1 cellular context compared by ENCODE assay signal in the genomic region with DNA sequence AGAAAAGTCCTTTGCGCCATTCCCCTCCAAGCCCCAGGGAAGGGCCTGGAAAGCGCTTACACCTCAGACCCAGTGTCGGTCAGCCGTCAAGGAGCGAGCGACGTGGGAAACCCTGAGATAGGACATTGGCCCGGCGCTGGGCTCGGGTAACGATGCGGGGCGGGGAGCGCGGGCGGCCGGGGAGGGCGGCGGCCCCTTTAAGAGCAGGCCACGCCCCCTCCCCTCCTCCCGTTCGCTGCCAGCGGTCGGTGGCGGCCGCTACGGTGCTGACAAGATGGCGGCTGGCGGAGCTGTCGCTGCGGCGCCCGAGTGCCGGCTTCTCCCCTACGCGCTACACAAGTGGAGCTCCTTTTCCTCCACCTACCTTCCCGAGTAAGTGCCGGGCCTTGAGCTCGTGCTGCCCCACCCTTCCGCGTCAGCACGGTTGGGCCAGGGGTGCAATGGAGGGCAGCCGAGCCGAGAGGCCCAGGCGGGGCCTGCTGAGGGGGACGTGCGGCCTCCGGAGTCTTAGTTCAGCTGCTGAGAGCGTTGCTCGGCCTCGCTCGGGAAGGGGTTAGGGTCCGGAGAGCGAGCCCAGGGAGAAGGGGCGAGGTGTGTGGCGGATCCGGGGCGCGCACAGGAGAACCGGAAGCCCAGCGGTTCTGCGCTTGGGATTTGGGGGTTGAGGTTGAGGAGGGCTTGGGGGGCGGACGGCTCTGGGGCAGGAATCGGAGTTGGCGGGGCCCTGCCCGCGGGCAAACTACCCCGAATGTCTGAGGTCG.
TF ChIP-seq lines count a peak whose summit lies in the region.

Gene MKLN1 (plus strand): TSS at position 251 of the 761 bp plus-strand sequence. CDS start 24 bp downstream, at position 275.

TF ChIP-seq in GM12878, 131 proteins besides CTCF, POLR2A, EP300 and RAD21 (continues in another document):
- TF ChIP-seq, protein P1, sequence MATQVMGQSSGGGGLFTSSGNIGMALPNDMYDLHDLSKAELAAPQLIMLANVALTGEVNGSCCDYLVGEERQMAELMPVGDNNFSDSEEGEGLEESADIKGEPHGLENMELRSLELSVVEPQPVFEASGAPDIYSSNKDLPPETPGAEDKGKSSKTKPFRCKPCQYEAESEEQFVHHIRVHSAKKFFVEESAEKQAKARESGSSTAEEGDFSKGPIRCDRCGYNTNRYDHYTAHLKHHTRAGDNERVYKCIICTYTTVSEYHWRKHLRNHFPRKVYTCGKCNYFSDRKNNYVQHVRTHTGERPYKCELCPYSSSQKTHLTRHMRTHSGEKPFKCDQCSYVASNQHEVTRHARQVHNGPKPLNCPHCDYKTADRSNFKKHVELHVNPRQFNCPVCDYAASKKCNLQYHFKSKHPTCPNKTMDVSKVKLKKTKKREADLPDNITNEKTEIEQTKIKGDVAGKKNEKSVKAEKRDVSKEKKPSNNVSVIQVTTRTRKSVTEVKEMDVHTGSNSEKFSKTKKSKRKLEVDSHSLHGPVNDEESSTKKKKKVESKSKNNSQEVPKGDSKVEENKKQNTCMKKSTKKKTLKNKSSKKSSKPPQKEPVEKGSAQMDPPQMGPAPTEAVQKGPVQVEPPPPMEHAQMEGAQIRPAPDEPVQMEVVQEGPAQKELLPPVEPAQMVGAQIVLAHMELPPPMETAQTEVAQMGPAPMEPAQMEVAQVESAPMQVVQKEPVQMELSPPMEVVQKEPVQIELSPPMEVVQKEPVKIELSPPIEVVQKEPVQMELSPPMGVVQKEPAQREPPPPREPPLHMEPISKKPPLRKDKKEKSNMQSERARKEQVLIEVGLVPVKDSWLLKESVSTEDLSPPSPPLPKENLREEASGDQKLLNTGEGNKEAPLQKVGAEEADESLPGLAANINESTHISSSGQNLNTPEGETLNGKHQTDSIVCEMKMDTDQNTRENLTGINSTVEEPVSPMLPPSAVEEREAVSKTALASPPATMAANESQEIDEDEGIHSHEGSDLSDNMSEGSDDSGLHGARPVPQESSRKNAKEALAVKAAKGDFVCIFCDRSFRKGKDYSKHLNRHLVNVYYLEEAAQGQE (IDR thresholded peaks at IDR 0.05; ENCODE audit: low read depth, low read length) = no peak
- TF ChIP-seq CBX5 (IDR thresholded peaks at IDR 0.05; ENCODE audit: low read depth) (0 out of 2 replicates have a peak, but pooled peaks have one; percentile 72), ASH2L (IDR thresholded peaks at IDR 0.05; ENCODE audit: borderline replicate concordance, low read depth) (peak; percentile 86; the same call in 1 of the 2 replicates), RB1 (IDR thresholded peaks at IDR 0.05; ENCODE audit: borderline replicate concordance) (peak; percentile 63; the same call in 1 of the 2 replicates), IKZF2 (IDR thresholded peaks at IDR 0.05) (no peak; a peak in 1 of 4 replicates), POU2F2 (IDR thresholded peaks at IDR 0.05; ENCODE audit: borderline replicate concordance, low read depth, low read length) (peak; percentile 38; the same call in 2 of the 3 replicates), MEF2A (IDR thresholded peaks at IDR 0.05; ENCODE audit: insufficient read depth, low read depth, low read length) (no peak), TCF7 (IDR thresholded peaks at IDR 0.05; ENCODE audit: borderline replicate concordance) (no peak), POLR2AphosphoS5 (IDR thresholded peaks at IDR 0.05; ENCODE audit: low read length) (peak; percentile 75), ATF7 (IDR thresholded peaks at IDR 0.05; ENCODE audit: low read depth) (no peak), RBBP5 (conservative IDR thresholded peaks at IDR 0.05) (no peak), ZNF217 (IDR thresholded peaks at IDR 0.05) (no peak), RAD51 (IDR thresholded peaks at IDR 0.05) (no peak), IRF5 (IDR thresholded peaks at IDR 0.05; ENCODE audit: borderline replicate concordance) (no peak), BCL11A (IDR thresholded peaks at IDR 0.05; ENCODE audit: low read depth, low read length) (no peak), JUNB (IDR thresholded peaks at IDR 0.05) (no peak), NFYA (IDR thresholded peaks at IDR 0.05; ENCODE audit: borderline replicate concordance, low read depth, low read length) (no peak), KDM1A (IDR thresholded peaks at IDR 0.05; ENCODE audit: borderline replicate concordance) (no peak), ATF3 (IDR thresholded peaks at IDR 0.05; ENCODE audit: borderline replicate concordance, extremely low read depth, low read depth, low read length) (no peak), ZNF274 (IDR thresholded peaks at IDR 0.05; ENCODE audit: insufficient read depth, insufficient read length) (no peak), CHD1 (IDR thresholded peaks at IDR 0.05; ENCODE audit: low read depth, low read length) (no peak), RCOR1 (conservative IDR thresholded peaks at IDR 0.05; ENCODE audit: low read depth, low read length) (no peak), POLR2AphosphoS2 (IDR thresholded peaks at IDR 0.05; ENCODE audit: low read depth, low read length) (peak; percentile 88; the same call in 1 of the 2 replicates), NRF1 (conservative IDR thresholded peaks at IDR 0.05; ENCODE audit: low read depth, low read length) (no peak), NR2C1 (IDR thresholded peaks at IDR 0.05) (no peak), GABPA (IDR thresholded peaks at IDR 0.05; ENCODE audit: low read depth) (no peak), SMC3 (IDR thresholded peaks at IDR 0.05; ENCODE audit: borderline replicate concordance, low read length) (no peak; the same call in 1 of the 2 replicates), SUZ12 (IDR thresholded peaks at IDR 0.05; ENCODE audit: unreplicated experiment) (no peak)
- TF ChIP-seq, protein P2, sequence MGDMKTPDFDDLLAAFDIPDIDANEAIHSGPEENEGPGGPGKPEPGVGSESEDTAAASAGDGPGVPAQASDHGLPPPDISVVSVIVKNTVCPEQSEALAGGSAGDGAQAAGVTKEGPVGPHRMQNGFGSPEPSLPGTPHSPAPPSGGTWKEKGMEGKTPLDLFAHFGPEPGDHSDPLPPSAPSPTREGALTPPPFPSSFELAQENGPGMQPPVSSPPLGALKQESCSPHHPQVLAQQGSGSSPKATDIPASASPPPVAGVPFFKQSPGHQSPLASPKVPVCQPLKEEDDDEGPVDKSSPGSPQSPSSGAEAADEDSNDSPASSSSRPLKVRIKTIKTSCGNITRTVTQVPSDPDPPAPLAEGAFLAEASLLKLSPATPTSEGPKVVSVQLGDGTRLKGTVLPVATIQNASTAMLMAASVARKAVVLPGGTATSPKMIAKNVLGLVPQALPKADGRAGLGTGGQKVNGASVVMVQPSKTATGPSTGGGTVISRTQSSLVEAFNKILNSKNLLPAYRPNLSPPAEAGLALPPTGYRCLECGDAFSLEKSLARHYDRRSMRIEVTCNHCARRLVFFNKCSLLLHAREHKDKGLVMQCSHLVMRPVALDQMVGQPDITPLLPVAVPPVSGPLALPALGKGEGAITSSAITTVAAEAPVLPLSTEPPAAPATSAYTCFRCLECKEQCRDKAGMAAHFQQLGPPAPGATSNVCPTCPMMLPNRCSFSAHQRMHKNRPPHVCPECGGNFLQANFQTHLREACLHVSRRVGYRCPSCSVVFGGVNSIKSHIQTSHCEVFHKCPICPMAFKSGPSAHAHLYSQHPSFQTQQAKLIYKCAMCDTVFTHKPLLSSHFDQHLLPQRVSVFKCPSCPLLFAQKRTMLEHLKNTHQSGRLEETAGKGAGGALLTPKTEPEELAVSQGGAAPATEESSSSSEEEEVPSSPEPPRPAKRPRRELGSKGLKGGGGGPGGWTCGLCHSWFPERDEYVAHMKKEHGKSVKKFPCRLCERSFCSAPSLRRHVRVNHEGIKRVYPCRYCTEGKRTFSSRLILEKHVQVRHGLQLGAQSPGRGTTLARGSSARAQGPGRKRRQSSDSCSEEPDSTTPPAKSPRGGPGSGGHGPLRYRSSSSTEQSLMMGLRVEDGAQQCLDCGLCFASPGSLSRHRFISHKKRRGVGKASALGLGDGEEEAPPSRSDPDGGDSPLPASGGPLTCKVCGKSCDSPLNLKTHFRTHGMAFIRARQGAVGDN (IDR thresholded peaks at IDR 0.05) = 0 out of 2 replicates have a peak, but pooled peaks have one; percentile 66
- TF ChIP-seq, protein P3, sequence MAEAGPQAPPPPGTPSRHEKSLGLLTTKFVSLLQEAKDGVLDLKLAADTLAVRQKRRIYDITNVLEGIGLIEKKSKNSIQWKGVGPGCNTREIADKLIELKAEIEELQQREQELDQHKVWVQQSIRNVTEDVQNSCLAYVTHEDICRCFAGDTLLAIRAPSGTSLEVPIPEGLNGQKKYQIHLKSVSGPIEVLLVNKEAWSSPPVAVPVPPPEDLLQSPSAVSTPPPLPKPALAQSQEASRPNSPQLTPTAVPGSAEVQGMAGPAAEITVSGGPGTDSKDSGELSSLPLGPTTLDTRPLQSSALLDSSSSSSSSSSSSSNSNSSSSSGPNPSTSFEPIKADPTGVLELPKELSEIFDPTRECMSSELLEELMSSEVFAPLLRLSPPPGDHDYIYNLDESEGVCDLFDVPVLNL (IDR thresholded peaks at IDR 0.05; ENCODE audit: low read depth, low read length) = no peak
- TF ChIP-seq, protein P4, sequence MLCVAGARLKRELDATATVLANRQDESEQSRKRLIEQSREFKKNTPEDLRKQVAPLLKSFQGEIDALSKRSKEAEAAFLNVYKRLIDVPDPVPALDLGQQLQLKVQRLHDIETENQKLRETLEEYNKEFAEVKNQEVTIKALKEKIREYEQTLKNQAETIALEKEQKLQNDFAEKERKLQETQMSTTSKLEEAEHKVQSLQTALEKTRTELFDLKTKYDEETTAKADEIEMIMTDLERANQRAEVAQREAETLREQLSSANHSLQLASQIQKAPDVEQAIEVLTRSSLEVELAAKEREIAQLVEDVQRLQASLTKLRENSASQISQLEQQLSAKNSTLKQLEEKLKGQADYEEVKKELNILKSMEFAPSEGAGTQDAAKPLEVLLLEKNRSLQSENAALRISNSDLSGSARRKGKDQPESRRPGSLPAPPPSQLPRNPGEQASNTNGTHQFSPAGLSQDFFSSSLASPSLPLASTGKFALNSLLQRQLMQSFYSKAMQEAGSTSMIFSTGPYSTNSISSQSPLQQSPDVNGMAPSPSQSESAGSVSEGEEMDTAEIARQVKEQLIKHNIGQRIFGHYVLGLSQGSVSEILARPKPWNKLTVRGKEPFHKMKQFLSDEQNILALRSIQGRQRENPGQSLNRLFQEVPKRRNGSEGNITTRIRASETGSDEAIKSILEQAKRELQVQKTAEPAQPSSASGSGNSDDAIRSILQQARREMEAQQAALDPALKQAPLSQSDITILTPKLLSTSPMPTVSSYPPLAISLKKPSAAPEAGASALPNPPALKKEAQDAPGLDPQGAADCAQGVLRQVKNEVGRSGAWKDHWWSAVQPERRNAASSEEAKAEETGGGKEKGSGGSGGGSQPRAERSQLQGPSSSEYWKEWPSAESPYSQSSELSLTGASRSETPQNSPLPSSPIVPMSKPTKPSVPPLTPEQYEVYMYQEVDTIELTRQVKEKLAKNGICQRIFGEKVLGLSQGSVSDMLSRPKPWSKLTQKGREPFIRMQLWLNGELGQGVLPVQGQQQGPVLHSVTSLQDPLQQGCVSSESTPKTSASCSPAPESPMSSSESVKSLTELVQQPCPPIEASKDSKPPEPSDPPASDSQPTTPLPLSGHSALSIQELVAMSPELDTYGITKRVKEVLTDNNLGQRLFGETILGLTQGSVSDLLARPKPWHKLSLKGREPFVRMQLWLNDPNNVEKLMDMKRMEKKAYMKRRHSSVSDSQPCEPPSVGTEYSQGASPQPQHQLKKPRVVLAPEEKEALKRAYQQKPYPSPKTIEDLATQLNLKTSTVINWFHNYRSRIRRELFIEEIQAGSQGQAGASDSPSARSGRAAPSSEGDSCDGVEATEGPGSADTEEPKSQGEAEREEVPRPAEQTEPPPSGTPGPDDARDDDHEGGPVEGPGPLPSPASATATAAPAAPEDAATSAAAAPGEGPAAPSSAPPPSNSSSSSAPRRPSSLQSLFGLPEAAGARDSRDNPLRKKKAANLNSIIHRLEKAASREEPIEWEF (IDR thresholded peaks at IDR 0.05; ENCODE audit: insufficient replicate concordance, low read depth, low read length) = peak; percentile 22
- TF ChIP-seq, protein P5, sequence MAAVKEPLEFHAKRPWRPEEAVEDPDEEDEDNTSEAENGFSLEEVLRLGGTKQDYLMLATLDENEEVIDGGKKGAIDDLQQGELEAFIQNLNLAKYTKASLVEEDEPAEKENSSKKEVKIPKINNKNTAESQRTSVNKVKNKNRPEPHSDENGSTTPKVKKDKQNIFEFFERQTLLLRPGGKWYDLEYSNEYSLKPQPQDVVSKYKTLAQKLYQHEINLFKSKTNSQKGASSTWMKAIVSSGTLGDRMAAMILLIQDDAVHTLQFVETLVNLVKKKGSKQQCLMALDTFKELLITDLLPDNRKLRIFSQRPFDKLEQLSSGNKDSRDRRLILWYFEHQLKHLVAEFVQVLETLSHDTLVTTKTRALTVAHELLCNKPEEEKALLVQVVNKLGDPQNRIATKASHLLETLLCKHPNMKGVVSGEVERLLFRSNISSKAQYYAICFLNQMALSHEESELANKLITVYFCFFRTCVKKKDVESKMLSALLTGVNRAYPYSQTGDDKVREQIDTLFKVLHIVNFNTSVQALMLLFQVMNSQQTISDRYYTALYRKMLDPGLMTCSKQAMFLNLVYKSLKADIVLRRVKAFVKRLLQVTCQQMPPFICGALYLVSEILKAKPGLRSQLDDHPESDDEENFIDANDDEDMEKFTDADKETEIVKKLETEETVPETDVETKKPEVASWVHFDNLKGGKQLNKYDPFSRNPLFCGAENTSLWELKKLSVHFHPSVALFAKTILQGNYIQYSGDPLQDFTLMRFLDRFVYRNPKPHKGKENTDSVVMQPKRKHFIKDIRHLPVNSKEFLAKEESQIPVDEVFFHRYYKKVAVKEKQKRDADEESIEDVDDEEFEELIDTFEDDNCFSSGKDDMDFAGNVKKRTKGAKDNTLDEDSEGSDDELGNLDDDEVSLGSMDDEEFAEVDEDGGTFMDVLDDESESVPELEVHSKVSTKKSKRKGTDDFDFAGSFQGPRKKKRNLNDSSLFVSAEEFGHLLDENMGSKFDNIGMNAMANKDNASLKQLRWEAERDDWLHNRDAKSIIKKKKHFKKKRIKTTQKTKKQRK (IDR thresholded peaks at IDR 0.05; ENCODE audit: low read depth, low read length) = no peak
